ENCODE assay signal across 11 cellular contexts in genomic region chr13:40432018-40432978, GRCh38.
DNase-seq lines count a peak whose midpoint lies in the region; ATAC-seq, FAIRE-seq and TF ChIP-seq lines count a peak whose summit lies in the region.
"Had no signal": no experiment of that assay in that cellular context is flagged by ENCODE, and none has a peak within 500 bp of the region (broad histone marks: within the 10 kb centered on the region; RNA-seq: fewer than 3 reads in every experiment).

No MANE protein-coding gene starts in this region.

- TF ChIP-seq EP300 in HepG2 (IDR thresholded peaks at IDR 0.05; ENCODE audit: low read depth in 2 of 2, low read length in 2 of 2) (no peak), HepG2 (CRISPR knock-in tag; IDR thresholded peaks at IDR 0.05; ENCODE audit: borderline replicate concordance) (no peak)

- TF ChIP-seq POLR2A in HepG2 (IDR thresholded peaks at IDR 0.05; ENCODE audit: insufficient read depth in 1 of 2, low read depth in 2 of 2, low read length in 2 of 2): no peak

- H3K9me2 ChIP-seq in DOHH2 (replicated peaks; ENCODE audit: control insufficient read depth, low read length): no peaks in the 10 kb centered on the region
- H3K9me2 ChIP-seq: SK-N-SH had no signal

- H3K27ac ChIP-seq in DOHH2 (ENCODE audit: low read depth, low read length): peak overlapping the region; percentile 98
- H3K27ac ChIP-seq in HepG2 (ENCODE audit: extremely low read length, insufficient read depth, low read length): no peak overlapping the region

- no peak overlapping the region for H2AFZ ChIP-seq in HepG2 (ENCODE audit: low read length)

- H3K4me3 Mint-ChIP-seq in effector memory CD8-positive, alpha-beta T cell: no peak overlapping the region

- H3K79me2 ChIP-seq in DOHH2 (ENCODE audit: control insufficient read depth, low read length) (no peaks in the 10 kb centered on the region), HepG2 (ENCODE audit: insufficient read depth, low read length) (no peaks in the 10 kb centered on the region)

- CTCF ChIA-PET in HepG2 (lab: Yijun Ruan, JAX; ENCODE audit: low intra/inter-chr PET ratio, low total read pairs): no interaction called here

- H3K4me1 ChIP-seq in DOHH2 (ENCODE audit: control insufficient read depth, low read length) (peaks cover 98% of the 10 kb centered on the region), HepG2 (ENCODE audit: insufficient read depth, low read length) (peaks cover 16% of the 10 kb centered on the region)

- no TSS peak for BruUV-seq in HepG2 (replicated peaks; lab: Mats Ljungman, UMichigan)

- no peak for TF ChIP-seq RAD21 in HepG2 (CRISPR knock-in tag; IDR thresholded peaks at IDR 0.05)

- peak overlapping the region; percentile 59 for H3K4me3 ChIP-seq in DOHH2 (ENCODE audit: low read length)
- H3K4me3 ChIP-seq in H7 (ENCODE audit: insufficient read depth, low read depth, low read length): no peak overlapping the region
- H3K4me3 ChIP-seq in HepG2 (replicated peaks in 1 of 3; ENCODE audit: insufficient read depth in 1 of 3, low read depth in 2 of 3, low read length in 3 of 3): no peak overlapping the region

- H3K4me2 ChIP-seq in DOHH2 (ENCODE audit: low read length) (peak overlapping the region; percentile 81), HepG2 (ENCODE audit: low read depth, low read length) (no peak overlapping the region)
- H3K4me2 ChIP-seq: SK-N-SH had no signal

- DNase-seq in effector memory CD8-positive, alpha-beta T cell: no peak
- DNase-seq in H7 (no peak), SKM-1 (lab: John Stamatoyannopoulos, UW; ENCODE audit: unreplicated experiment) (no peak), HepG2 (ENCODE audit: low spot score) (no peak), HTR-8/SVneo (ENCODE audit: insufficient read length, low spot score) (no peak)
- DNase-seq: NCI-H345, retina, SK-N-SH had no signal

- H3K27me3 ChIP-seq in DOHH2 (ENCODE audit: control insufficient read depth, low read length) (no peaks in the 10 kb centered on the region), H7 (ENCODE audit: control insufficient read depth, insufficient read depth, low read length) (no peaks in the 10 kb centered on the region), HepG2 (ENCODE audit: control insufficient read depth in 1 of 2, insufficient read depth in 2 of 2, low read length in 2 of 2) (no peaks in the 10 kb centered on the region)

- 43% methylated on average over 5 of the region's 5 CpGs for WGBS in HepG2 (ENCODE audit: low lambda C conversion rate)

- peaks cover 16 to 28% of the 10 kb centered on the region in 2 donors for H3K4me1 Mint-ChIP-seq in effector memory CD8-positive, alpha-beta T cell (ENCODE audit: low read depth in 2 of 2)

- POLR2A ChIA-PET in HepG2 (lab: Yijun Ruan, JAX): interaction anchor here (0.7 kb wide), 1 partner anchor 317 kb away, joined by 3 read pairs; no protein-coding TSS in a partner anchor

- FAIRE-seq in HepG2 (lab: Jason Lieb, UNC): no peak
- no peak for FAIRE-seq in HTR-8/SVneo (lab: Jason Lieb, UNC)

- H3K36me3 ChIP-seq in DOHH2 (ENCODE audit: control insufficient read depth, low read length) (peaks cover 13% of the 10 kb centered on the region), H7 (replicated peaks; ENCODE audit: control insufficient read depth, insufficient read depth, low read length) (no peaks in the 10 kb centered on the region), HepG2 (replicated peaks in 1 of 2; ENCODE audit: control insufficient read depth in 1 of 2, insufficient read depth in 2 of 2, low read length in 2 of 2) (no peaks in the 10 kb centered on the region)

- H3K9me3 ChIP-seq in DOHH2 (ENCODE audit: control insufficient read depth, insufficient read depth, low read length) (no peaks in the 10 kb centered on the region; the same call in 1 of the 2 replicates), HepG2 (ENCODE audit: low read length) (no peaks in the 10 kb centered on the region)
- H3K9me3 ChIP-seq: SK-N-SH had no signal

- H3K27me3 Mint-ChIP-seq in effector memory CD8-positive, alpha-beta T cell: no peaks in the 10 kb centered on the region

- H3K36me3 Mint-ChIP-seq in effector memory CD8-positive, alpha-beta T cell (ENCODE audit: insufficient read depth): no peaks in the 10 kb centered on the region

- no peak overlapping the region for H3K9ac ChIP-seq in HepG2 (ENCODE audit: insufficient read depth, low read depth, low read length)
- H3K9ac ChIP-seq: SK-N-SH had no signal

- peak; percentile 52 for ATAC-seq in GM19324 (IDR thresholded peaks at IDR 0.05; ENCODE audit: low FRiP score, unreplicated experiment)
- peak; percentile 83 for ATAC-seq in HG03108 (IDR thresholded peaks at IDR 0.05; ENCODE audit: unreplicated experiment)
- no peak for ATAC-seq in effector memory CD8-positive, alpha-beta T cell (replicated peaks)
- ATAC-seq in HepG2: no peak

- intact Hi-C loops in HepG2 (cut with micrococcal nuclease; ENCODE audit: unreplicated experiment): no loop called here

- in situ Hi-C loops in HepG2 (cut with HindIII; ENCODE audit: extremely low pct_ligation_motif_present, low pct_unique_long_range_greater_than_20kb): no loop called here

- peak overlapping the region; percentile 10 to 31 for H3K27ac Mint-ChIP-seq in effector memory CD8-positive, alpha-beta T cell

- peaks cover 33% of the 10 kb centered on the region for H3F3A ChIP-seq in DOHH2 (ENCODE audit: control insufficient read depth, insufficient read depth)

- H3K9me3 Mint-ChIP-seq in effector memory CD8-positive, alpha-beta T cell: no peaks in the 10 kb centered on the region

- H4K20me1 ChIP-seq in DOHH2 (ENCODE audit: control insufficient read depth, insufficient read depth, low read depth, low read length) (no peaks in the 10 kb centered on the region), HepG2 (ENCODE audit: insufficient read depth, low read length) (no peaks in the 10 kb centered on the region)

- TF ChIP-seq CTCF in DOHH2 (IDR thresholded peaks at IDR 0.05; ENCODE audit: low read depth, low read length, poor library complexity, severe bottlenecking): no peak
- no peak for TF ChIP-seq CTCF in HepG2 (CRISPR knock-in tag; IDR thresholded peaks at IDR 0.05)

TF ChIP-seq in HepG2, 621 proteins besides CTCF, POLR2A, EP300 and RAD21:
- no peak for TF ChIP-seq NFIC (IDR thresholded peaks at IDR 0.05; ENCODE audit: low read length)
- no peak for TF ChIP-seq ZBTB26 (CRISPR knock-in tag; IDR thresholded peaks at IDR 0.05; ENCODE audit: borderline replicate concordance)
- no peak for TF ChIP-seq ZNF713 (CRISPR knock-in tag; IDR thresholded peaks at IDR 0.05)
- TF ChIP-seq, protein P1, sequence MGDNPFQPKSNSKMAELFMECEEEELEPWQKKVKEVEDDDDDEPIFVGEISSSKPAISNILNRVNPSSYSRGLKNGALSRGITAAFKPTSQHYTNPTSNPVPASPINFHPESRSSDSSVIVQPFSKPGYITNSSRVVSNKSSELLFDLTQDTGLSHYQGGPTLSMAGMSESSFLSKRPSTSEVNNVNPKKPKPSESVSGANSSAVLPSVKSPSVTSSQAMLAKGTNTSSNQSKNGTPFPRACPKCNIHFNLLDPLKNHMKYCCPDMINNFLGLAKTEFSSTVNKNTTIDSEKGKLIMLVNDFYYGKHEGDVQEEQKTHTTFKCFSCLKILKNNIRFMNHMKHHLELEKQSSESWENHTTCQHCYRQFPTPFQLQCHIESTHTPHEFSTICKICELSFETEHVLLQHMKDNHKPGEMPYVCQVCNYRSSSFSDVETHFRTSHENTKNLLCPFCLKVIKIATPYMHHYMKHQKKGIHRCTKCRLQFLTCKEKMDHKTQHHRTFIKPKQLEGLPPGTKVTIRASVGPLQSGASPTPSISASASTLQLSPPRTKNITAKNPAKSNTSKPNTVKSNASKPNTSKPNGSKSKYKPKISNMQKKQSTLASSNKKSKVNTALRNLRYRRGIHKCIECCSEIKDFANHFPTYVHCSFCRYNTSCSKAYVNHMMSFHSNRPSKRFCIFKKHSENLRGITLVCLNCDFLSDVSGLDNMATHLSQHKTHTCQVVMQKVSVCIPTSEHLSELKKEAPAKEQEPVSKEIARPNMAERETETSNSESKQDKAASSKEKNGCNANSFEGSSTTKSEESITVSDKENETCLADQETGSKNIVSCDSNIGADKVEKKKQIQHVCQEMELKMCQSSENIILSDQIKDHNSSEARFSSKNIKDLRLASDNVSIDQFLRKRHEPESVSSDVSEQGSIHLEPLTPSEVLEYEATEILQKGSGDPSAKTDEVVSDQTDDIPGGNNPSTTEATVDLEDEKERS (CRISPR knock-in tag; IDR thresholded peaks at IDR 0.05): no peak
TF ChIP-seq in HepG2: peak in this region for 0.

Comparison
In these comparisons a context has a peak if more than half of its experiments do, and no peak if none do; other contexts are left out.
1. ATAC-seq: peak in GM19324 (single experiment) and HG03108 (single experiment); none in effector memory CD8-positive, alpha-beta T cell (single experiment) and HepG2 (single experiment).